Comparison of ENCODE assay signal across 9 cellular contexts in genomic region chr3:156479574-156479973, GRCh38.
"Had no signal": no experiment of that assay in that cellular context is flagged by ENCODE, and none has a peak within 500 bp of the region (broad histone marks: within the 10 kb centered on the region; RNA-seq: fewer than 3 reads in every experiment).

No MANE protein-coding gene starts in this region.

- H3K4me3 ChIP-seq: GM23248, HAP-1 had no signal

- H3K27ac ChIP-seq: GM23248, HL-60 had no signal

- H3K4me1 ChIP-seq: HAP-1 had no signal

- H3K36me3 ChIP-seq: HAP-1 had no signal

- DNase-seq: GM23248, GOT3, H7, HFFc6, KBM-7 had no signal

- H3K9me3 ChIP-seq: HAP-1 had no signal

- ATAC-seq: HCT116, HepG2 had no signal
